In the genomic region with DNA sequence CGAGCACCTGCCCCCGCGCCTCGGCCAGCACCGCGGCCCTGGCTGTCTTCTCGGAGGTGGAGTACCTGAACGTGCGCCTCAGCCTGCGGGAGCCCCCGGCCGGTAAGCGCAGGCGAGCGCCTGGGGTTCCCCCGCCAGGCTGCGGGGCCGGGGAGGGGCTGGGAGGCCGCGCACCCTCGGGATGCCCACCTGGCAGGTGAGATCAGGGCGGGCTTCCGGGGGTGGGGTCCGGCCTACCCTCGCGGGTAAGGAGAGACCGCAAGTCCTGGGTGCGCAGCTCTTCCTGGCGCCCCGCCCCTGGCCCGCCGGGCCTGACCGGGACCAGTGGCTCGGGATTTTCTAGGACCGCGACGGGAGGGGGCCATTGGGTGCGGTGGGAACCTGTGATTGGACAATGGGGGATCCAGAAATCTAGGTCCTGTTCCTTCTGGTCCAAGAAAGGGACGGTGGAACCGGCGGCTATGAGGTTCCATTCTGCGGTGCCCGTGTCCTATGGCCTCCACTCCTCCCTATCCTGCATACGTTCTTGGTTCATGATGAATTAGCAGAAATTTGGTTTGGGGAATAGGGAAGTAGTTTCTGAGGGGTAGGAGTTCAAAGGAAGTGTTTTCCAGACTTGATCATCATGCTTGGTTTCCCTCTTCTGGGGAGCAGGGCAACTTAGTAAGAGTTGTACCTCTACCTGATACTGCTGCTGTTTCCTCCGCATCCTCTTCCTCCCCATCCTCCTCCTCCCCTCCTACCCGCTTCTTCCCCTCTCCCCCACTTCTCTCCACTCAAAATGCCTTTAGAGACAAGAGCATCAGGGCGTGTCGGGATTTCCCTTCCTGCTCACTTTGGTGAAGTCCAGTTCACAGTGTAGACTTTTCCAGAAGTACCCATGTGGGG, we compare ENCODE assay signal across 8 cellular contexts. TPM values are rescaled to one million over a fixed set of nuclear protein-coding genes. Genes with fewer than 3 reads are reported as not detected.
DNase-seq lines count a peak whose midpoint lies in the region; ATAC-seq and TF ChIP-seq lines count a peak whose summit lies in the region.

No MANE protein-coding gene starts in this region.

- H2AFZ ChIP-seq in MM.1S (ENCODE audit: low read length) (peak overlapping the region; percentile 78), trophoblast cell (ENCODE audit: insufficient read depth, low read length, poor library complexity) (peak overlapping the region; percentile 73)

- H3K4me1 Mint-ChIP-seq in activated naive CD8-positive, alpha-beta T cell treated with anti-CD3 and anti-CD28 coated beads, Interleukin-2, amount 50 U/mL, for 24 hours, result peaks cover 20% of the 10 kb centered on the region

- in situ Hi-C loops in Caki2 (cut with HindIII; ENCODE audit: low pct_unique_long_range_greater_than_20kb, low sequenced_read_pairs), result no loop called here

- ATAC-seq in activated naive CD8-positive, alpha-beta T cell treated with anti-CD3 and anti-CD28 coated beads, Interleukin-2, amount 50 U/mL, for 24 hours, result no peak
- ATAC-seq in GM21723 (IDR thresholded peaks at IDR 0.05; ENCODE audit: unreplicated experiment), result no peak

- DNase-seq in Caki2 (ENCODE audit: low read depth) (peak; percentile 51), MM.1S (peak; percentile 27), left ventricle myocardium inferior (peak; percentile 56), trophoblast cell (no peak), SHP77 treated with DMSO at 0.1 percent for 48 hours (lab: John Stamatoyannopoulos, UW) (no peak), NCI-H2081 treated with DMSO at 0.1 percent for 48 hours (lab: John Stamatoyannopoulos, UW) (no peak)
- DNase-seq in activated naive CD8-positive, alpha-beta T cell treated with anti-CD3 and anti-CD28 coated beads, Interleukin-2, amount 50 U/mL, for 24 hours, result peak; percentile 11

- WGBS in trophoblast cell (ENCODE audit: extremely low coverage, insufficient coverage, insufficient read length), result 100% methylated on average over 1 of the region's 48 CpGs

- H3K4me3 ChIP-seq in MM.1S (ENCODE audit: low read length), result peak overlapping the region; percentile 67
- peak overlapping the region; percentile 87 for H3K4me3 ChIP-seq in left ventricle myocardium inferior
- peak overlapping the region; percentile 83 for H3K4me3 ChIP-seq in trophoblast cell (ENCODE audit: low read depth, low read length)

- H3K36me3 ChIP-seq in MM.1S (replicated peaks; ENCODE audit: insufficient read depth, low read length) (no peaks in the 10 kb centered on the region), left ventricle myocardium inferior (peaks cover 7% of the 10 kb centered on the region), trophoblast cell (ENCODE audit: control insufficient read depth in 1 of 2, insufficient read depth in 2 of 2, low read length in 2 of 2) (no peaks in the 10 kb centered on the region)

- no peak overlapping the region for H4K8ac ChIP-seq in trophoblast cell (ENCODE audit: low read depth, low read length)

- H3K23ac ChIP-seq in trophoblast cell (ENCODE audit: low read length), result no peak overlapping the region

- no peaks in the 10 kb centered on the region for H3F3A ChIP-seq in MM.1S (ENCODE audit: insufficient read depth, low read length)

- no peak overlapping the region for H2BK12ac ChIP-seq in trophoblast cell (ENCODE audit: low read length)

- peak overlapping the region; percentile 78 for H3K4me3 Mint-ChIP-seq in activated naive CD8-positive, alpha-beta T cell treated with anti-CD3 and anti-CD28 coated beads, Interleukin-2, amount 50 U/mL, for 24 hours

- no peak for TF ChIP-seq CTCF in MM.1S (IDR thresholded peaks at IDR 0.05; ENCODE audit: low read length)
- no peak for TF ChIP-seq CTCF in left ventricle myocardium inferior (IDR thresholded peaks at IDR 0.05; ENCODE audit: borderline replicate concordance)

- no peak overlapping the region for H3K18ac ChIP-seq in trophoblast cell (ENCODE audit: low read length)

- H3K4me1 ChIP-seq in MM.1S (ENCODE audit: low read length) (peaks cover 5% of the 10 kb centered on the region; the same call in 1 of the 2 replicates), left ventricle myocardium inferior (peaks cover 50% of the 10 kb centered on the region), trophoblast cell (ENCODE audit: control insufficient read depth in 1 of 2, insufficient read depth in 2 of 2, low read length in 2 of 2) (peaks cover 3 to 10% of the 10 kb centered on the region in 2 experiments)

- H3K36me3 Mint-ChIP-seq in activated naive CD8-positive, alpha-beta T cell treated with anti-CD3 and anti-CD28 coated beads, Interleukin-2, amount 50 U/mL, for 24 hours (ENCODE audit: low read depth), result peaks cover 3% of the 10 kb centered on the region

- intact Hi-C loops in left ventricle myocardium inferior (cut with micrococcal nuclease), result no loop called here

- no peak overlapping the region for H3K4ac ChIP-seq in trophoblast cell (ENCODE audit: low read depth, low read length)

- no peak overlapping the region for H4K12ac ChIP-seq in trophoblast cell (ENCODE audit: low read depth, low read length)

- no peaks in the 10 kb centered on the region for H3K79me2 ChIP-seq in MM.1S (ENCODE audit: low read length)
- no peaks in the 10 kb centered on the region for H3K79me2 ChIP-seq in trophoblast cell (ENCODE audit: control insufficient read depth, insufficient read depth, low read length, poor library complexity)

- H3K4me2 ChIP-seq in MM.1S (ENCODE audit: low read depth, low read length) (peak overlapping the region; percentile 83), trophoblast cell (ENCODE audit: low read length) (peak overlapping the region; percentile 98)

- H4K91ac ChIP-seq in trophoblast cell (ENCODE audit: low read depth, low read length), result no peak overlapping the region

- H3K9ac ChIP-seq in MM.1S (ENCODE audit: low read length) (peak overlapping the region; percentile 21; the same call in 1 of the 2 replicates), trophoblast cell (ENCODE audit: low read length) (no peak overlapping the region)

- no peak overlapping the region for H3K14ac ChIP-seq in trophoblast cell (ENCODE audit: low read length)

- H3K9me3 ChIP-seq in MM.1S (replicated peaks; ENCODE audit: insufficient read depth, low read length) (no peaks in the 10 kb centered on the region), left ventricle myocardium inferior (replicated peaks) (no peaks in the 10 kb centered on the region), trophoblast cell (ENCODE audit: insufficient read depth, low read depth, low read length) (no peaks in the 10 kb centered on the region)

- no peaks in the 10 kb centered on the region for H3K9me2 ChIP-seq in MM.1S (replicated peaks; ENCODE audit: insufficient read depth, low read length)

- H4K20me1 ChIP-seq in MM.1S (ENCODE audit: insufficient read depth, low read length), result no peaks in the 10 kb centered on the region

- H3K9me3 Mint-ChIP-seq in activated naive CD8-positive, alpha-beta T cell treated with anti-CD3 and anti-CD28 coated beads, Interleukin-2, amount 50 U/mL, for 24 hours, result no peaks in the 10 kb centered on the region

- H3K27me3 ChIP-seq in MM.1S (replicated peaks; ENCODE audit: insufficient read depth, low read length) (no peaks in the 10 kb centered on the region), left ventricle myocardium inferior (ENCODE audit: low read depth) (no peaks in the 10 kb centered on the region), trophoblast cell (ENCODE audit: insufficient read depth, low read length) (peaks cover 9% of the 10 kb centered on the region)

- no peak overlapping the region for H2AK5ac ChIP-seq in trophoblast cell (ENCODE audit: low read length)

- no peak overlapping the region for H3K27ac Mint-ChIP-seq in activated naive CD8-positive, alpha-beta T cell treated with anti-CD3 and anti-CD28 coated beads, Interleukin-2, amount 50 U/mL, for 24 hours

- peaks cover 5% of the 10 kb centered on the region for H3K27me3 Mint-ChIP-seq in activated naive CD8-positive, alpha-beta T cell treated with anti-CD3 and anti-CD28 coated beads, Interleukin-2, amount 50 U/mL, for 24 hours

- no peak overlapping the region for H2BK5ac ChIP-seq in trophoblast cell (ENCODE audit: low read depth, low read length, poor library complexity)

- no peaks in the 10 kb centered on the region for H3K79me1 ChIP-seq in trophoblast cell (ENCODE audit: low read length)

- H3K27ac ChIP-seq in MM.1S (ENCODE audit: low read length) (no peak overlapping the region), left ventricle myocardium inferior (replicated peaks) (peak overlapping the region; percentile 92), trophoblast cell (ENCODE audit: low read depth, low read length) (no peak overlapping the region)

- no peak overlapping the region for H2BK120ac ChIP-seq in trophoblast cell (ENCODE audit: insufficient read depth, low read length, poor library complexity)

RNA-seq across cellular contexts. Expression of a gene that starts 0.8 kb away (rescaled TPM):
- 6.3 and 13.4 TPM in 2 replicates for total RNA-seq in Caki2 (2014; rRNA removed; shearing (Covaris generic); ENCODE audit: low replicate concordance)
- total RNA-seq in left ventricle myocardium inferior, result 11.8 TPM
- polyA plus RNA-seq in trophoblast cell (2013), result 0.72 and 0.94 TPM in 2 replicates

Comparison
In these comparisons a context has a peak if more than half of its experiments do, and no peak if none do; other contexts are left out.
1. DNase-seq: peak in Caki2 (single experiment), MM.1S (single experiment), activated naive CD8-positive, alpha-beta T cell treated with anti-CD3 and anti-CD28 coated beads, Interleukin-2, amount 50 U/mL, for 24 hours (single experiment) and left ventricle myocardium inferior (single experiment); none in trophoblast cell (0 of 2), SHP77 treated with DMSO at 0.1 percent for 48 hours (single experiment) and NCI-H2081 treated with DMSO at 0.1 percent for 48 hours (single experiment).
2. Peak in every context shown above with its lines, with median percentiles within 50 percentile points of each other: H3K4me3 ChIP-seq.